17 cellular contexts compared by ENCODE assay signal in the genomic region with DNA sequence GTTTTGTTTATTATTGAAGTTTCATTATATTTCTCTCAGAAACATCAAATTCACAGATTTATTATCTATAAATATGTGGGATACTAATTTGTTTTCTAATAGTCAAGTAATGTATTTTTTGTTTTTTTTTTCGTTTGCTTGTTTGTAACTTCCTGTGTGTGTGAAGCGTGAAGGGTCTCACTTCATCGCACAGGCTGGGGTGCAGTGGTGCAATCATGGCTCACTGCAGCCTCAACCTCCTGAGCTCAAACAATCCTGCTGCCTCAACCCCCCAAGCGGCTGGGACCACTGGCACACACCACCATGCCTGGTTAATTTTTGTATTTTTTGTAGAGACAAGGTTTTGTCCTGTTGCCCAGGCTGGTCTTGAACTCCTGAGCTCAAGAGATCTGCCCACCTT. TPM values are rescaled to one million over a fixed set of nuclear protein-coding genes. Genes with fewer than 3 reads are reported as not detected.
DNase-seq lines count a peak whose midpoint lies in the region; ATAC-seq lines count a peak whose summit lies in the region.
"Had no signal": no experiment of that assay in that cellular context is flagged by ENCODE, and none has a peak within 500 bp of the region (broad histone marks: within the 10 kb centered on the region; RNA-seq: fewer than 3 reads in every experiment).

No MANE protein-coding gene starts in this region.

- H3K9me3 ChIP-seq in Karpas-422 (ENCODE audit: low read length) = no peaks in the 10 kb centered on the region

- H3K79me2 ChIP-seq in Karpas-422 (ENCODE audit: low read length) = no peaks in the 10 kb centered on the region

- no peak overlapping the region for H3K4me3 Mint-ChIP-seq in stimulated activated memory B cell treated with anti-CD40 and anti-IgM and Interleukin-4, amounts not matched to agents 10 μg/mL and 1 μg/mL and 100 μg/mL, for 72 hours
- H3K4me3 Mint-ChIP-seq: activated naive CD8-positive, alpha-beta T cell treated with anti-CD3 and anti-CD28 coated beads, Interleukin-2, amount 10 ng/mL, durations not matched to agents 7 days and 5 days had no signal

- peaks cover 34% of the 10 kb centered on the region for H3K4me1 Mint-ChIP-seq in stimulated activated memory B cell treated with anti-CD40 and anti-IgM and Interleukin-4, amounts not matched to agents 10 μg/mL and 1 μg/mL and 100 μg/mL, for 72 hours
- H3K4me1 Mint-ChIP-seq: activated naive CD8-positive, alpha-beta T cell treated with anti-CD3 and anti-CD28 coated beads, Interleukin-2, amount 10 ng/mL, durations not matched to agents 7 days and 5 days had no signal

- H3K27ac Mint-ChIP-seq in stimulated activated memory B cell treated with anti-CD40 and anti-IgM and Interleukin-4, amounts not matched to agents 10 μg/mL and 1 μg/mL and 100 μg/mL, for 72 hours = peak overlapping the region; percentile 75
- H3K27ac Mint-ChIP-seq: activated naive CD8-positive, alpha-beta T cell treated with anti-CD3 and anti-CD28 coated beads, Interleukin-2, amount 10 ng/mL, durations not matched to agents 7 days and 5 days had no signal

- no peak overlapping the region for H3K4me3 ChIP-seq in Karpas-422 (ENCODE audit: low read length)
- H3K4me3 ChIP-seq: K562, left lung, SK-N-MC had no signal

- ATAC-seq in GM18909 (IDR thresholded peaks at IDR 0.05; ENCODE audit: poor library complexity, unreplicated experiment) = peak; percentile 69
- peak; percentile 43 for ATAC-seq in GM21619 (IDR thresholded peaks at IDR 0.05; ENCODE audit: unreplicated experiment)
- ATAC-seq in HG03175 (IDR thresholded peaks at IDR 0.05; ENCODE audit: unreplicated experiment) = peak; percentile 66
- peak; percentile 44 for ATAC-seq in stimulated activated memory B cell treated with anti-CD40 and anti-IgM and Interleukin-4, amounts not matched to agents 10 μg/mL and 1 μg/mL and 100 μg/mL, for 72 hours
- ATAC-seq: K562, left lung had no signal

- H3K27me3 Mint-ChIP-seq in stimulated activated memory B cell treated with anti-CD40 and anti-IgM and Interleukin-4, amounts not matched to agents 10 μg/mL and 1 μg/mL and 100 μg/mL, for 72 hours = no peaks in the 10 kb centered on the region

- H3K9ac ChIP-seq in Karpas-422 (ENCODE audit: low read length) = no peak overlapping the region

- H3K27ac ChIP-seq in Karpas-422 (ENCODE audit: low read length) = no peak overlapping the region
- H3K27ac ChIP-seq: C4-2B, left lung, SK-N-MC had no signal

- H4K20me1 ChIP-seq in Karpas-422 (ENCODE audit: insufficient read depth, low read depth, low read length) = no peaks in the 10 kb centered on the region

- H3K27me3 ChIP-seq in Karpas-422 (ENCODE audit: low read length) = no peaks in the 10 kb centered on the region
- H3K27me3 ChIP-seq: left lung had no signal

- H2AFZ ChIP-seq in Karpas-422 (ENCODE audit: low read length) = no peak overlapping the region

- no peak for DNase-seq in SW 1271 (lab: John Stamatoyannopoulos, UW)
- DNase-seq in Karpas-422 = no peak
- DNase-seq in NCI-H2107 (lab: John Stamatoyannopoulos, UW) = no peak
- DNase-seq: activated CD4-positive, alpha-beta T cell treated with anti-CD3 and anti-CD28 coated beads, Interleukin-2, amount 50 U/mL, for 4 hours; activated naive CD8-positive, alpha-beta T cell treated with anti-CD3 and anti-CD28 coated beads, Interleukin-2, amount 10 ng/mL, durations not matched to agents 7 days and 5 days; activated T-cell treated with anti-CD3 and anti-CD28 coated beads, Interleukin-2, amount 50 U/mL, for 48 hours; left lung; NCI-H1436; NCI-H345; stimulated activated CD4-positive, alpha-beta T cell treated with anti-CD3 and anti-CD28 coated beads, Interleukin-15, amount 100 ng/mL, for 24 hours had no signal

- no peaks in the 10 kb centered on the region for H3K4me1 ChIP-seq in Karpas-422 (ENCODE audit: low read length)

- peaks cover 11% of the 10 kb centered on the region for H3K9me3 Mint-ChIP-seq in stimulated activated memory B cell treated with anti-CD40 and anti-IgM and Interleukin-4, amounts not matched to agents 10 μg/mL and 1 μg/mL and 100 μg/mL, for 72 hours

- H3K36me3 Mint-ChIP-seq in stimulated activated memory B cell treated with anti-CD40 and anti-IgM and Interleukin-4, amounts not matched to agents 10 μg/mL and 1 μg/mL and 100 μg/mL, for 72 hours = peaks cover 16% of the 10 kb centered on the region
- H3K36me3 Mint-ChIP-seq: activated naive CD8-positive, alpha-beta T cell treated with anti-CD3 and anti-CD28 coated beads, Interleukin-2, amount 10 ng/mL, durations not matched to agents 7 days and 5 days had no signal

- H3K9me2 ChIP-seq in Karpas-422 (replicated peaks; ENCODE audit: insufficient read depth, low read length) = no peaks in the 10 kb centered on the region

- no peaks in the 10 kb centered on the region for H3K36me3 ChIP-seq in Karpas-422 (ENCODE audit: insufficient read depth, low read length)
- H3K36me3 ChIP-seq: left lung had no signal

- no peak overlapping the region for H3K4me2 ChIP-seq in Karpas-422 (ENCODE audit: low read depth, low read length, poor library complexity, severe bottlenecking)

RNA-seq across cellular contexts. Expression of gene SH3RF1, which starts 55.1 kb away (rescaled TPM):
- 0.22 TPM in 1 of 2 replicates, not detected in the other for total RNA-seq in Karpas-422 (2014; rRNA removed; shearing (Covaris generic); ENCODE audit: low replicate concordance)
